Comparison of ENCODE assay signal across 17 cellular contexts in genomic region chr2:105404736-105405135, GRCh38. TPM values are rescaled to one million over a fixed set of nuclear protein-coding genes. Genes with fewer than 3 reads are reported as not detected.
DNase-seq lines count a peak whose midpoint lies in the region; ATAC-seq, FAIRE-seq and TF ChIP-seq lines count a peak whose summit lies in the region.
"Had no signal": no experiment of that assay in that cellular context is flagged by ENCODE, and none has a peak within 500 bp of the region (broad histone marks: within the 10 kb centered on the region; RNA-seq: fewer than 3 reads in every experiment).

No MANE protein-coding gene starts in this region.

- H3K4me1 ChIP-seq in adrenal gland (replicated peaks in 1 of 2) (peaks cover 0 to 22% of the 10 kb centered on the region in 2 donors), hepatocyte (ENCODE audit: insufficient read depth) (peaks cover 17% of the 10 kb centered on the region), small intestine (ENCODE audit: control insufficient read depth in 2 of 2, insufficient read depth in 1 of 2, low read depth in 1 of 2, low read length in 1 of 2) (peaks cover 6 to 7% of the 10 kb centered on the region in 2 donors), lower lobe of right lung (no peaks in the 10 kb centered on the region)
- H3K4me1 ChIP-seq: BLaER1 had no signal

- no peak overlapping the region for H3K4me3 ChIP-seq in adrenal gland
- H3K4me3 ChIP-seq in hepatocyte, result no peak overlapping the region
- no peak overlapping the region for H3K4me3 ChIP-seq in small intestine (ENCODE audit: low read depth in 1 of 2, low read length in 2 of 2)
- no peak overlapping the region for H3K4me3 ChIP-seq in lower lobe of right lung
- H3K4me3 ChIP-seq: BLaER1, prostate gland had no signal

- no peaks in the 10 kb centered on the region for H3K9me3 Mint-ChIP-seq in HFFc6
- H3K9me3 Mint-ChIP-seq: naive thymus-derived CD8-positive, alpha-beta T cell had no signal

- H3K9me3 ChIP-seq in adrenal gland (replicated peaks in 1 of 3) (no peaks in the 10 kb centered on the region), hepatocyte (ENCODE audit: low read depth) (no peaks in the 10 kb centered on the region), small intestine (ENCODE audit: control insufficient read depth, low read depth) (no peaks in the 10 kb centered on the region), lower lobe of right lung (no peaks in the 10 kb centered on the region)
- H3K9me3 ChIP-seq: BLaER1, prostate gland had no signal

- H3K27me3 ChIP-seq in adrenal gland (no peaks in the 10 kb centered on the region), hepatocyte (no peaks in the 10 kb centered on the region), small intestine (ENCODE audit: control insufficient read depth in 2 of 2, insufficient read depth in 2 of 2, low read length in 2 of 2) (no peaks in the 10 kb centered on the region), lower lobe of right lung (ENCODE audit: low read depth) (peaks cover 1% of the 10 kb centered on the region)
- H3K27me3 ChIP-seq: BLaER1 had no signal

- H3K4me2 ChIP-seq in hepatocyte, result no peak overlapping the region
- H3K4me2 ChIP-seq: BLaER1 had no signal

- H3K36me3 Mint-ChIP-seq in HFFc6 (ENCODE audit: low read depth), result no peaks in the 10 kb centered on the region
- H3K36me3 Mint-ChIP-seq: naive thymus-derived CD8-positive, alpha-beta T cell had no signal

- peak overlapping the region; percentile 99 for H3K27ac Mint-ChIP-seq in HFFc6
- H3K27ac Mint-ChIP-seq: naive thymus-derived CD8-positive, alpha-beta T cell had no signal

- no peak for FAIRE-seq in small intestine (lab: Jason Lieb, UNC)
- FAIRE-seq: colon had no signal

- TF ChIP-seq CTCF in HFFc6 (IDR thresholded peaks at IDR 0.05) (no peak), adrenal gland (IDR thresholded peaks at IDR 0.05) (no peak), hepatocyte (IDR thresholded peaks at IDR 0.05; ENCODE audit: poor library complexity) (no peak), lower lobe of right lung (IDR thresholded peaks at IDR 0.05) (no peak)

- H3K4me1 Mint-ChIP-seq in HFFc6 (ENCODE audit: low read depth), result peaks cover 70% of the 10 kb centered on the region

- peak overlapping the region in 3 of 5 donors; percentile 43 to 80 (median 69) for H3K27ac ChIP-seq in adrenal gland
- peak overlapping the region; percentile 82 for H3K27ac ChIP-seq in hepatocyte
- peak overlapping the region; percentile 72 to 92 for H3K27ac ChIP-seq in small intestine (ENCODE audit: low read depth in 1 of 2, low read length in 1 of 2)
- no peak overlapping the region for H3K27ac ChIP-seq in lower lobe of right lung
- H3K27ac ChIP-seq: BLaER1, WERI-Rb-1 had no signal

- no peaks in the 10 kb centered on the region; the same call in 1 of the 2 replicates for H3K27me3 Mint-ChIP-seq in HFFc6 (ENCODE audit: insufficient read depth)

- ATAC-seq in GM18861 (IDR thresholded peaks at IDR 0.05; ENCODE audit: unreplicated experiment) (no peak), lower lobe of right lung (no peak), HG02973 (IDR thresholded peaks at IDR 0.05; ENCODE audit: unreplicated experiment) (no peak), GM21528 (IDR thresholded peaks at IDR 0.05; ENCODE audit: low FRiP score, unreplicated experiment) (no peak)
- ATAC-seq: naive thymus-derived CD8-positive, alpha-beta T cell had no signal

- WGBS in adrenal gland, 4 donors, result 90 to 96% (median 92%) methylated on average over 3 of the region's 3 CpGs
- WGBS in hepatocyte (ENCODE audit: low lambda C conversion rate, missing lambda C conversion rate), result 89% methylated on average over 3 of the region's 3 CpGs
- 72 to 93% (median 86%) methylated on average over 3 of the region's 3 CpGs for WGBS in small intestine, 3 donors

- TF ChIP-seq POLR2A in adrenal gland (IDR thresholded peaks at IDR 0.05), result no peak

- no peak overlapping the region for H2AFZ ChIP-seq in hepatocyte

- H3K79me2 ChIP-seq in hepatocyte, result no peaks in the 10 kb centered on the region

- DNase-seq in HFFc6 (no peak), adrenal gland (no peak), hepatocyte (ENCODE audit: low spot score) (no peak), small intestine (no peak), lower lobe of right lung (no peak)
- DNase-seq: hypothalamus; naive thymus-derived CD8-positive, alpha-beta T cell; NCI-H187; NCI-H524 treated with DMSO at 0.1 percent for 48 hours; WERI-Rb-1 had no signal

- intact Hi-C loops in adrenal gland (cut with DNase I), result no loop called here
- intact Hi-C loops in lower lobe of right lung (cut with DNase I), result no loop called here

- H3K9me2 ChIP-seq in hepatocyte (replicated peaks; ENCODE audit: insufficient read depth), result no peaks in the 10 kb centered on the region

- H3K36me3 ChIP-seq in adrenal gland (replicated peaks in 1 of 2) (no peaks in the 10 kb centered on the region), hepatocyte (replicated peaks; ENCODE audit: insufficient read depth, low read depth) (no peaks in the 10 kb centered on the region), small intestine (ENCODE audit: control insufficient read depth in 2 of 2, insufficient read depth in 2 of 2, low read length in 2 of 2) (no peaks in the 10 kb centered on the region), lower lobe of right lung (no peaks in the 10 kb centered on the region)
- H3K36me3 ChIP-seq: BLaER1, prostate gland, WERI-Rb-1 had no signal

- peak overlapping the region; percentile 81 for H3K4me3 Mint-ChIP-seq in HFFc6
- H3K4me3 Mint-ChIP-seq: naive thymus-derived CD8-positive, alpha-beta T cell had no signal

- H4K20me1 ChIP-seq in hepatocyte (ENCODE audit: insufficient read depth, poor library complexity, severe bottlenecking), result no peaks in the 10 kb centered on the region
- H4K20me1 ChIP-seq: BLaER1 had no signal

RNA-seq across cellular contexts. Expression of gene FHL2, which starts 5.9 kb away (rescaled TPM):
- total RNA-seq in HFFc6 (2021; fragmentation: NEBNext Ultra II Directional; extraction: Animal tissue kit (Norgen Biotek cat#: 25700)), result 100 to 1,000 TPM; 211 to 281 (median 243) TPM
- total RNA-seq in adrenal gland, result 100 to 1,000 TPM in 6 of 8 donors, 10 to 100 TPM in 2; 41.2 to 213 (median 138) TPM
- polyA plus RNA-seq in adrenal gland, result 10 to 100 TPM; 43.8 to 54.9 (median 50.8) TPM
- total RNA-seq in hepatocyte, result 17.9 and 19.7 TPM in 2 replicates
- 18.8 and 22.3 TPM in 2 replicates for polyA plus RNA-seq in hepatocyte
- polyA plus RNA-seq in small intestine, result 100 to 1,000 TPM in 2 of 3 donors, 10 to 100 TPM in 1; 39.4 to 150 (median 112) TPM
- 5.5 TPM for total RNA-seq in lower lobe of right lung
- total RNA-seq: naive thymus-derived CD8-positive, alpha-beta T cell; OCI-LY7 had no signal
